Comparison of ENCODE assay signal across 1 cellular context in genomic region chr7:36216063-36216684, GRCh38.
A peak's percentile ranks its signal among the peaks of the same experiment; 100 is the strongest.
TF ChIP-seq lines count a peak whose summit lies in the region.

No MANE protein-coding gene starts in this region.

TF ChIP-seq in K562, 482 proteins besides CTCF, POLR2A, EP300 and RAD21 (continued from another document and continues in another):
- TF ChIP-seq ZBTB40 (IDR thresholded peaks at IDR 0.05) (no peak), ZBTB40 (CRISPR knock-in tag; IDR thresholded peaks at IDR 0.05) (no peak), ZNF239 (CRISPR knock-in tag; IDR thresholded peaks at IDR 0.05) (peak; percentile 87), ZNF584 (CRISPR knock-in tag; IDR thresholded peaks at IDR 0.05; ENCODE audit: low read depth) (0 out of 2 replicates have a peak, but pooled peaks have one; percentile 1), SMARCA4 (IDR thresholded peaks at IDR 0.05) (no peak), MTA1 (IDR thresholded peaks at IDR 0.05; ENCODE audit: borderline replicate concordance) (no peak), HNRNPK (IDR thresholded peaks at IDR 0.05; ENCODE audit: low read depth, low read length, poor library complexity, severe bottlenecking) (no peak), HIVEP1 (CRISPR knock-in tag; IDR thresholded peaks at IDR 0.05) (no peak), ZNF589 (CRISPR knock-in tag; IDR thresholded peaks at IDR 0.05; ENCODE audit: low read depth) (no peak), ZNF311 (CRISPR knock-in tag; IDR thresholded peaks at IDR 0.05) (no peak), CEBPB (tag; IDR thresholded peaks at IDR 0.05) (peak; percentile 91), ESRRB (CRISPR knock-in tag; IDR thresholded peaks at IDR 0.05; ENCODE audit: borderline replicate concordance) (no peak), ZNF3 (CRISPR knock-in tag; IDR thresholded peaks at IDR 0.05) (peak; percentile 66; the same call in 1 of the 2 replicates), GATA2 (CRISPR knock-in tag; IDR thresholded peaks at IDR 0.05) (no peak), ZNF395 (CRISPR knock-in tag; IDR thresholded peaks at IDR 0.05) (no peak), HEY1 (CRISPR knock-in tag; IDR thresholded peaks at IDR 0.05; ENCODE audit: borderline replicate concordance) (no peak), GMEB1 (CRISPR knock-in tag; IDR thresholded peaks at IDR 0.05) (no peak), CEBPG (CRISPR knock-in tag; IDR thresholded peaks at IDR 0.05) (no peak), CEBPG (tag; conservative IDR thresholded peaks at IDR 0.05 in 1 of 2, IDR thresholded peaks at IDR 0.05 in 1 of 2) (peak; percentile 78 to 82), HDAC3 (IDR thresholded peaks at IDR 0.05; ENCODE audit: borderline replicate concordance, partially characterized antibody) (no peak), NUFIP1 (IDR thresholded peaks at IDR 0.05; ENCODE audit: partially characterized antibody) (no peak), MCM3 (IDR thresholded peaks at IDR 0.05) (no peak), GABPB1 (CRISPR knock-in tag; IDR thresholded peaks at IDR 0.05) (no peak), SRSF1 (IDR thresholded peaks at IDR 0.05; ENCODE audit: low read depth, low read length) (no peak), PCBP1 (IDR thresholded peaks at IDR 0.05; ENCODE audit: low read depth, low read length, poor library complexity, severe bottlenecking) (no peak), RFX5 (IDR thresholded peaks at IDR 0.05; ENCODE audit: low read depth, low read length) (no peak), LCOR (CRISPR knock-in tag; IDR thresholded peaks at IDR 0.05) (no peak), ILK (tag; IDR thresholded peaks at IDR 0.05; ENCODE audit: borderline replicate concordance, low read depth) (no peak)
- TF ChIP-seq, protein P1, sequence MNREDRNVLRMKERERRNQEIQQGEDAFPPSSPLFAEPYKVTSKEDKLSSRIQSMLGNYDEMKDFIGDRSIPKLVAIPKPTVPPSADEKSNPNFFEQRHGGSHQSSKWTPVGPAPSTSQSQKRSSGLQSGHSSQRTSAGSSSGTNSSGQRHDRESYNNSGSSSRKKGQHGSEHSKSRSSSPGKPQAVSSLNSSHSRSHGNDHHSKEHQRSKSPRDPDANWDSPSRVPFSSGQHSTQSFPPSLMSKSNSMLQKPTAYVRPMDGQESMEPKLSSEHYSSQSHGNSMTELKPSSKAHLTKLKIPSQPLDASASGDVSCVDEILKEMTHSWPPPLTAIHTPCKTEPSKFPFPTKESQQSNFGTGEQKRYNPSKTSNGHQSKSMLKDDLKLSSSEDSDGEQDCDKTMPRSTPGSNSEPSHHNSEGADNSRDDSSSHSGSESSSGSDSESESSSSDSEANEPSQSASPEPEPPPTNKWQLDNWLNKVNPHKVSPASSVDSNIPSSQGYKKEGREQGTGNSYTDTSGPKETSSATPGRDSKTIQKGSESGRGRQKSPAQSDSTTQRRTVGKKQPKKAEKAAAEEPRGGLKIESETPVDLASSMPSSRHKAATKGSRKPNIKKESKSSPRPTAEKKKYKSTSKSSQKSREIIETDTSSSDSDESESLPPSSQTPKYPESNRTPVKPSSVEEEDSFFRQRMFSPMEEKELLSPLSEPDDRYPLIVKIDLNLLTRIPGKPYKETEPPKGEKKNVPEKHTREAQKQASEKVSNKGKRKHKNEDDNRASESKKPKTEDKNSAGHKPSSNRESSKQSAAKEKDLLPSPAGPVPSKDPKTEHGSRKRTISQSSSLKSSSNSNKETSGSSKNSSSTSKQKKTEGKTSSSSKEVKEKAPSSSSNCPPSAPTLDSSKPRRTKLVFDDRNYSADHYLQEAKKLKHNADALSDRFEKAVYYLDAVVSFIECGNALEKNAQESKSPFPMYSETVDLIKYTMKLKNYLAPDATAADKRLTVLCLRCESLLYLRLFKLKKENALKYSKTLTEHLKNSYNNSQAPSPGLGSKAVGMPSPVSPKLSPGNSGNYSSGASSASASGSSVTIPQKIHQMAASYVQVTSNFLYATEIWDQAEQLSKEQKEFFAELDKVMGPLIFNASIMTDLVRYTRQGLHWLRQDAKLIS (CRISPR knock-in tag; IDR thresholded peaks at IDR 0.05) = no peak
- TF ChIP-seq, protein P2, sequence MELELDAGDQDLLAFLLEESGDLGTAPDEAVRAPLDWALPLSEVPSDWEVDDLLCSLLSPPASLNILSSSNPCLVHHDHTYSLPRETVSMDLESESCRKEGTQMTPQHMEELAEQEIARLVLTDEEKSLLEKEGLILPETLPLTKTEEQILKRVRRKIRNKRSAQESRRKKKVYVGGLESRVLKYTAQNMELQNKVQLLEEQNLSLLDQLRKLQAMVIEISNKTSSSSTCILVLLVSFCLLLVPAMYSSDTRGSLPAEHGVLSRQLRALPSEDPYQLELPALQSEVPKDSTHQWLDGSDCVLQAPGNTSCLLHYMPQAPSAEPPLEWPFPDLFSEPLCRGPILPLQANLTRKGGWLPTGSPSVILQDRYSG (tag; conservative IDR thresholded peaks at IDR 0.05; ENCODE audit: low read depth) = no peak
- TF ChIP-seq, protein P3, sequence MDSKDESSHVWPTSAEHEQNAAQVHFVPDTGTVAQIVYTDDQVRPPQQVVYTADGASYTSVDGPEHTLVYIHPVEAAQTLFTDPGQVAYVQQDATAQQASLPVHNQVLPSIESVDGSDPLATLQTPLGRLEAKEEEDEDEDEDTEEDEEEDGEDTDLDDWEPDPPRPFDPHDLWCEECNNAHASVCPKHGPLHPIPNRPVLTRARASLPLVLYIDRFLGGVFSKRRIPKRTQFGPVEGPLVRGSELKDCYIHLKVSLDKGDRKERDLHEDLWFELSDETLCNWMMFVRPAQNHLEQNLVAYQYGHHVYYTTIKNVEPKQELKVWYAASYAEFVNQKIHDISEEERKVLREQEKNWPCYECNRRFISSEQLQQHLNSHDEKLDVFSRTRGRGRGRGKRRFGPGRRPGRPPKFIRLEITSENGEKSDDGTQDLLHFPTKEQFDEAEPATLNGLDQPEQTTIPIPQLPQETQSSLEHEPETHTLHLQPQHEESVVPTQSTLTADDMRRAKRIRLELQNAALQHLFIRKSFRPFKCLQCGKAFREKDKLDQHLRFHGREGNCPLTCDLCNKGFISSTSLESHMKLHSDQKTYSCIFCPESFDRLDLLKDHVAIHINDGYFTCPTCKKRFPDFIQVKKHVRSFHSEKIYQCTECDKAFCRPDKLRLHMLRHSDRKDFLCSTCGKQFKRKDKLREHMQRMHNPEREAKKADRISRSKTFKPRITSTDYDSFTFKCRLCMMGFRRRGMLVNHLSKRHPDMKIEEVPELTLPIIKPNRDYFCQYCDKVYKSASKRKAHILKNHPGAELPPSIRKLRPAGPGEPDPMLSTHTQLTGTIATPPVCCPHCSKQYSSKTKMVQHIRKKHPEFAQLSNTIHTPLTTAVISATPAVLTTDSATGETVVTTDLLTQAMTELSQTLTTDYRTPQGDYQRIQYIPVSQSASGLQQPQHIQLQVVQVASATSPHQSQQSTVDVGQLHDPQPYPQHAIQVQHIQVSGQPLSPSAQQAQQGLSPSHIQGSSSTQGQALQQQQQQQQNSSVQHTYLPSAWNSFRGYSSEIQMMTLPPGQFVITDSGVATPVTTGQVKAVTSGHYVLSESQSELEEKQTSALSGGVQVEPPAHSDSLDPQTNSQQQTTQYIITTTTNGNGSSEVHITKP (IDR thresholded peaks at IDR 0.05; ENCODE audit: partially characterized antibody) = peak; percentile 9
- TF ChIP-seq, protein P4, sequence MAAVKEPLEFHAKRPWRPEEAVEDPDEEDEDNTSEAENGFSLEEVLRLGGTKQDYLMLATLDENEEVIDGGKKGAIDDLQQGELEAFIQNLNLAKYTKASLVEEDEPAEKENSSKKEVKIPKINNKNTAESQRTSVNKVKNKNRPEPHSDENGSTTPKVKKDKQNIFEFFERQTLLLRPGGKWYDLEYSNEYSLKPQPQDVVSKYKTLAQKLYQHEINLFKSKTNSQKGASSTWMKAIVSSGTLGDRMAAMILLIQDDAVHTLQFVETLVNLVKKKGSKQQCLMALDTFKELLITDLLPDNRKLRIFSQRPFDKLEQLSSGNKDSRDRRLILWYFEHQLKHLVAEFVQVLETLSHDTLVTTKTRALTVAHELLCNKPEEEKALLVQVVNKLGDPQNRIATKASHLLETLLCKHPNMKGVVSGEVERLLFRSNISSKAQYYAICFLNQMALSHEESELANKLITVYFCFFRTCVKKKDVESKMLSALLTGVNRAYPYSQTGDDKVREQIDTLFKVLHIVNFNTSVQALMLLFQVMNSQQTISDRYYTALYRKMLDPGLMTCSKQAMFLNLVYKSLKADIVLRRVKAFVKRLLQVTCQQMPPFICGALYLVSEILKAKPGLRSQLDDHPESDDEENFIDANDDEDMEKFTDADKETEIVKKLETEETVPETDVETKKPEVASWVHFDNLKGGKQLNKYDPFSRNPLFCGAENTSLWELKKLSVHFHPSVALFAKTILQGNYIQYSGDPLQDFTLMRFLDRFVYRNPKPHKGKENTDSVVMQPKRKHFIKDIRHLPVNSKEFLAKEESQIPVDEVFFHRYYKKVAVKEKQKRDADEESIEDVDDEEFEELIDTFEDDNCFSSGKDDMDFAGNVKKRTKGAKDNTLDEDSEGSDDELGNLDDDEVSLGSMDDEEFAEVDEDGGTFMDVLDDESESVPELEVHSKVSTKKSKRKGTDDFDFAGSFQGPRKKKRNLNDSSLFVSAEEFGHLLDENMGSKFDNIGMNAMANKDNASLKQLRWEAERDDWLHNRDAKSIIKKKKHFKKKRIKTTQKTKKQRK (IDR thresholded peaks at IDR 0.05; ENCODE audit: borderline replicate concordance, low read depth, low read length) = no peak
- TF ChIP-seq, protein P5, sequence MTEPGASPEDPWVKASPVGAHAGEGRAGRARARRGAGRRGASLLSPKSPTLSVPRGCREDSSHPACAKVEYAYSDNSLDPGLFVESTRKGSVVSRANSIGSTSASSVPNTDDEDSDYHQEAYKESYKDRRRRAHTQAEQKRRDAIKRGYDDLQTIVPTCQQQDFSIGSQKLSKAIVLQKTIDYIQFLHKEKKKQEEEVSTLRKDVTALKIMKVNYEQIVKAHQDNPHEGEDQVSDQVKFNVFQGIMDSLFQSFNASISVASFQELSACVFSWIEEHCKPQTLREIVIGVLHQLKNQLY (CRISPR knock-in tag; conservative IDR thresholded peaks at IDR 0.05) = no peak
